In genomic region chr9:137762414-137763061, GRCh38 we compare ENCODE assay signal across 8 cellular contexts.
DNase-seq lines count a peak whose midpoint lies in the region; ATAC-seq and TF ChIP-seq lines count a peak whose summit lies in the region.

No MANE protein-coding gene starts in this region.

- H3K27me3 Mint-ChIP-seq in activated CD4-positive, alpha-beta T cell treated with anti-CD3 and anti-CD28 coated beads, Interleukin-2, amount 10 ng/mL, durations not matched to agents 7 days and 5 days, result no peaks in the 10 kb centered on the region
- H3K27me3 Mint-ChIP-seq in CD14-positive monocyte (ENCODE audit: low read depth in 3 of 3), result peaks cover 0 to 3% (median 0%) of the 10 kb centered on the region in 3 donors

- peak overlapping the region in 1 of 4 donors; percentile 59 for H3K27ac ChIP-seq in Peyer's patch
- H3K27ac ChIP-seq in gastrocnemius medialis, result peak overlapping the region; percentile 15 to 90 (median 84)

- CTCF ChIA-PET in activated CD4-positive, alpha-beta T cell treated with anti-CD3 and anti-CD28 coated beads, Interleukin-2, amount 10 ng/mL, durations not matched to agents 7 days and 5 days (lab: Charles Lee), result no interaction called here

- no peak overlapping the region for H3K4me3 Mint-ChIP-seq in activated CD4-positive, alpha-beta T cell treated with anti-CD3 and anti-CD28 coated beads, Interleukin-2, amount 10 ng/mL, durations not matched to agents 7 days and 5 days
- H3K4me3 Mint-ChIP-seq in CD14-positive monocyte, result no peak overlapping the region

- H3K27me3 ChIP-seq in Peyer's patch (no peaks in the 10 kb centered on the region), gastrocnemius medialis (no peaks in the 10 kb centered on the region)

- H3K4me1 Mint-ChIP-seq in activated CD4-positive, alpha-beta T cell treated with anti-CD3 and anti-CD28 coated beads, Interleukin-2, amount 10 ng/mL, durations not matched to agents 7 days and 5 days, result peaks cover 29% of the 10 kb centered on the region
- H3K4me1 Mint-ChIP-seq in CD14-positive monocyte, result no peaks in the 10 kb centered on the region

- no peak for DNase-seq in activated CD4-positive, alpha-beta T cell treated with anti-CD3 and anti-CD28 coated beads, Interleukin-2, amount 10 ng/mL, durations not matched to agents 7 days and 5 days
- DNase-seq in activated CD4-positive, alpha-beta T cell treated with anti-CD3 and anti-CD28 coated beads for 48 hours, result no peak
- DNase-seq in Peyer's patch (peak in 2 of 3 donors; percentile 64 to 79), gastrocnemius medialis (peak in 1 of 2 donors; percentile 49), CD14-positive monocyte (ENCODE audit: low spot score) (no peak), posterior cingulate gyrus (no peak), T1000 (lab: John Stamatoyannopoulos, UW) (no peak)

- peaks cover 66% of the 10 kb centered on the region for H3K36me3 Mint-ChIP-seq in activated CD4-positive, alpha-beta T cell treated with anti-CD3 and anti-CD28 coated beads, Interleukin-2, amount 10 ng/mL, durations not matched to agents 7 days and 5 days (ENCODE audit: low read depth)
- peaks cover 80 to 94% of the 10 kb centered on the region in 2 donors for H3K36me3 Mint-ChIP-seq in CD14-positive monocyte

- TF ChIP-seq CTCF in Peyer's patch (IDR thresholded peaks at IDR 0.05), result no peak
- TF ChIP-seq CTCF in gastrocnemius medialis (IDR thresholded peaks at IDR 0.05 in 4 of 5, conservative IDR thresholded peaks at IDR 0.05 in 1 of 5), result no peak
- no peak for TF ChIP-seq CTCF in CD14-positive monocyte (IDR thresholded peaks at IDR 0.05)

- POLR2A ChIA-PET in activated CD4-positive, alpha-beta T cell treated with anti-CD3 and anti-CD28 coated beads, Interleukin-2, amount 10 ng/mL, durations not matched to agents 7 days and 5 days (lab: Charles Lee), result no interaction called here

- H3K9me3 Mint-ChIP-seq in activated CD4-positive, alpha-beta T cell treated with anti-CD3 and anti-CD28 coated beads, Interleukin-2, amount 10 ng/mL, durations not matched to agents 7 days and 5 days, result no peaks in the 10 kb centered on the region
- peaks cover 0 to under 1% (median 0%) of the 10 kb centered on the region in 7 donors for H3K9me3 Mint-ChIP-seq in CD14-positive monocyte

- H3K9me3 ChIP-seq in Peyer's patch, result no peaks in the 10 kb centered on the region
- no peaks in the 10 kb centered on the region for H3K9me3 ChIP-seq in gastrocnemius medialis

- peak overlapping the region; percentile 10 for H3K27ac Mint-ChIP-seq in activated CD4-positive, alpha-beta T cell treated with anti-CD3 and anti-CD28 coated beads, Interleukin-2, amount 10 ng/mL, durations not matched to agents 7 days and 5 days
- peak overlapping the region in 2 of 7 donors; percentile 57 to 81 for H3K27ac Mint-ChIP-seq in CD14-positive monocyte

- in situ Hi-C loops in gastrocnemius medialis (cut with MboI; ENCODE audit: low sequenced_read_pairs in 4 of 4), result no loop called here

- H3K4me3 ChIP-seq in Peyer's patch (no peak overlapping the region), gastrocnemius medialis (no peak overlapping the region)

- no peak for TF ChIP-seq POLR2A in Peyer's patch (IDR thresholded peaks at IDR 0.05)
- no peak for TF ChIP-seq POLR2A in gastrocnemius medialis (IDR thresholded peaks at IDR 0.05)

- ATAC-seq in GM21717 (IDR thresholded peaks at IDR 0.05; ENCODE audit: unreplicated experiment) (peak; percentile 64), gastrocnemius medialis (no peak)

- H3K36me3 ChIP-seq in Peyer's patch (peaks cover 0 to 77% (median 3%) of the 10 kb centered on the region in 3 donors), gastrocnemius medialis (peaks cover 0 to 39% of the 10 kb centered on the region in 2 donors)

- intact Hi-C loops in gastrocnemius medialis (cut with DNase I; ENCODE audit: low total_unique reads) (loop anchor here (5.0 kb wide), 1 partner anchor 90 kb away; no protein-coding TSS in a partner anchor), CD14-positive monocyte (cut with micrococcal nuclease) (no loop called here), posterior cingulate gyrus (cut with DNase I) (no loop called here)

- peaks cover 0 to 9% (median 5%) of the 10 kb centered on the region in 4 donors for H3K4me1 ChIP-seq in Peyer's patch
- H3K4me1 ChIP-seq in gastrocnemius medialis, result peaks cover 6 to 9% of the 10 kb centered on the region in 2 donors

Comparison
In these comparisons a context has a peak if more than half of its experiments do, and no peak if none do; other contexts are left out.
1. DNase-seq: peak in Peyer's patch (2 of 3); none in activated CD4-positive, alpha-beta T cell treated with anti-CD3 and anti-CD28 coated beads, Interleukin-2, amount 10 ng/mL, durations not matched to agents 7 days and 5 days (single experiment), activated CD4-positive, alpha-beta T cell treated with anti-CD3 and anti-CD28 coated beads for 48 hours (single experiment), CD14-positive monocyte (single experiment), posterior cingulate gyrus (0 of 10) and T1000 (single experiment).